1 cellular context compared by ENCODE assay signal in genomic region chr10:29658984-29659769, GRCh38.
TF ChIP-seq lines count a peak whose summit lies in the region.

No MANE protein-coding gene starts in this region.

TF ChIP-seq in HepG2, 621 proteins besides CTCF, POLR2A, EP300 and RAD21 (continued from another document):
- 0 out of 2 replicates have a peak, but pooled peaks have one; percentile 12 for TF ChIP-seq BCL6 (CRISPR knock-in tag; IDR thresholded peaks at IDR 0.05)
- TF ChIP-seq NR2F6 (IDR thresholded peaks at IDR 0.05), result 0 out of 2 replicates have a peak, but pooled peaks have one; percentile 27
- TF ChIP-seq NR2F6 (CRISPR knock-in tag; IDR thresholded peaks at IDR 0.05), result no peak
- no peak for TF ChIP-seq ARHGAP35 (CRISPR knock-in tag; IDR thresholded peaks at IDR 0.05; ENCODE audit: borderline replicate concordance)
- no peak for TF ChIP-seq E2F1 (CRISPR knock-in tag; IDR thresholded peaks at IDR 0.05)
- 0 out of 2 replicates have a peak, but pooled peaks have one; percentile 44 for TF ChIP-seq HMG20B (CRISPR knock-in tag; conservative IDR thresholded peaks at IDR 0.05)
- TF ChIP-seq ELF1 (CRISPR knock-in tag; IDR thresholded peaks at IDR 0.05), result no peak
- TF ChIP-seq ZSCAN31 (CRISPR knock-in tag; IDR thresholded peaks at IDR 0.05; ENCODE audit: low read depth), result no peak
- TF ChIP-seq CCDC6 (CRISPR knock-in tag; IDR thresholded peaks at IDR 0.05), result no peak
- no peak for TF ChIP-seq FOXP1 (IDR thresholded peaks at IDR 0.05)
- peak; percentile 24; the same call in 1 of the 2 replicates for TF ChIP-seq FOXP1 (CRISPR knock-in tag; IDR thresholded peaks at IDR 0.05)
- TF ChIP-seq ZNF12 (CRISPR knock-in tag; IDR thresholded peaks at IDR 0.05), result no peak
- TF ChIP-seq SP1 (IDR thresholded peaks at IDR 0.05), result no peak
- TF ChIP-seq SP1 (CRISPR knock-in tag; IDR thresholded peaks at IDR 0.05), result no peak
- TF ChIP-seq PHF8 (CRISPR knock-in tag; IDR thresholded peaks at IDR 0.05), result no peak
- no peak for TF ChIP-seq TERF1 (CRISPR knock-in tag; IDR thresholded peaks at IDR 0.05)
- no peak for TF ChIP-seq PITX1 (CRISPR knock-in tag; IDR thresholded peaks at IDR 0.05)
- TF ChIP-seq CENPBD1 (CRISPR knock-in tag; IDR thresholded peaks at IDR 0.05; ENCODE audit: borderline replicate concordance, low read depth), result no peak
- TF ChIP-seq ZZZ3 (CRISPR knock-in tag; IDR thresholded peaks at IDR 0.05; ENCODE audit: borderline replicate concordance), result no peak
- no peak for TF ChIP-seq MIXL1 (CRISPR knock-in tag; IDR thresholded peaks at IDR 0.05)
- peak; percentile 96 for TF ChIP-seq FOSL2 (CRISPR knock-in tag; IDR thresholded peaks at IDR 0.05)
- TF ChIP-seq PLRG1 (conservative IDR thresholded peaks at IDR 0.05), result no peak
- peak; percentile 40; the same call in 1 of the 2 replicates for TF ChIP-seq CREB1 (IDR thresholded peaks at IDR 0.05)
- no peak for TF ChIP-seq CREB1 (CRISPR knock-in tag; IDR thresholded peaks at IDR 0.05)
- TF ChIP-seq SAFB2 (CRISPR knock-in tag; IDR thresholded peaks at IDR 0.05; ENCODE audit: borderline replicate concordance, low read depth), result no peak
